Comparison of ENCODE assay signal across 10 cellular contexts in the genomic region with DNA sequence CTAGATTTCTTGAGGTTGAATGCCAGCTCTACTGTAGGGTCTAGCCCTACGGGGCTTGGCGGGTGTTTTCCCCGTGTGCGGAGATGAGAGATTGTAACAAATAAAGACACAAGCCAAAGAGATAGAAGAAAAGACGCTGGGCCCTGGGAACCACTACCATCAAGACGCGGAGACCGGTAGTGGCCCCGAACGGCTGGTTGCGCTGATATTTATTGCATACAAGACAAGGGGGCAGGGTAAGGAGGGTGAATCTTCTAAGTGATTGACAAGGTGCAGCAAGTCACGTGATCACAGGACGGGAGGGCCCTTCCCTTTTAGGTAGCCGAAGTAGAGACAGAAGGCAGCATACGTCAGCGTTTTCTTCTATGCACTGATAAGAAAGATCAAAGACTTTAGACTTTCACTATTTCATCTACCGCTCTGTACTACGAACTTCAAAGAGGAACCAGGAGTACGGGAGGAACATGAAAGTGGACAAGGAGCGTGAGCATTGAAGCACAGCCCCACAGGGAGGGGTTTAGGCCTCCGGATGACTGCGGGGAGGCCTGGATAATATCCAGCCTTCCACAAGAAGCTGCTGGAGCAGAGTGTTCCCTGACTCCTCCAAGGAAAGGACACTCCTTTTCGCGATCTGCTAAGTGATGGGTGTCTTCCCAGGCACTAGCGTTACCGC. TPM values are rescaled to one million over a fixed set of nuclear protein-coding genes. Genes with fewer than 3 reads are reported as not detected.
DNase-seq lines count a peak whose midpoint lies in the region; ATAC-seq, FAIRE-seq and TF ChIP-seq lines count a peak whose summit lies in the region.
"Not testable (repeated sequence)": the region's sequence is repeated elsewhere in the genome, so short reads cannot be mapped to it uniquely, and the experiment has no call there.
"Had no signal": no experiment of that assay in that cellular context is flagged by ENCODE, and none has a peak within 500 bp of the region (broad histone marks: within the 10 kb centered on the region; RNA-seq: fewer than 3 reads in every experiment).

No MANE protein-coding gene starts in this region.

- FAIRE-seq in GM12892 (lab: Jason Lieb, UNC), result peak; percentile 85

- TF ChIP-seq CTCF in epithelial cell of esophagus (IDR thresholded peaks at IDR 0.05; ENCODE audit: insufficient read depth, low read depth, low read length, missing control alignments); right lobe of liver (IDR thresholded peaks at IDR 0.05); uterus (IDR thresholded peaks at IDR 0.05): not testable (repeated sequence)

- not testable (repeated sequence) for H3K36me3 Mint-ChIP-seq in activated CD4-positive, alpha-beta T cell treated with anti-CD3 and anti-CD28 coated beads for 36 hours (ENCODE audit: low read depth); activated naive CD4-positive, alpha-beta T cell treated with anti-CD3 and anti-CD28 coated beads, Interleukin-2, amount 50 U/mL, for 72 hours

- not testable (repeated sequence) for H3K27me3 Mint-ChIP-seq in activated CD4-positive, alpha-beta T cell treated with anti-CD3 and anti-CD28 coated beads for 36 hours

- TF ChIP-seq POLR2A in GM12892 (IDR thresholded peaks at IDR 0.05; ENCODE audit: low read depth, low read length); right lobe of liver (IDR thresholded peaks at IDR 0.05); uterus (IDR thresholded peaks at IDR 0.05): not testable (repeated sequence)

- not testable (repeated sequence) for H3K27me3 ChIP-seq in right lobe of liver
- H3K27me3 ChIP-seq in skeletal muscle tissue (ENCODE audit: control insufficient read depth in 3 of 3, insufficient read depth in 3 of 3, low read length in 3 of 3) (peaks cover 20 to 34% (median 28%) of the 10 kb centered on the region in 3 donors), uterus (peaks cover 0 to 15% of the 10 kb centered on the region in 2 donors)

- not testable (repeated sequence) for H3K9ac ChIP-seq in skeletal muscle tissue (ENCODE audit: low read depth in 1 of 3, low read length in 3 of 3)

- CTCF ChIA-PET in activated CD4-positive, alpha-beta T cell treated with anti-CD3 and anti-CD28 coated beads for 36 hours (lab: Charles Lee), result interaction anchor here (0.6 to 8.3 kb wide), 31 partner anchors 8 to 685 kb away, joined by 3 to 136 read pairs (median 5); a partner anchor contains a TSS

- 10% methylated on average over 22 of the region's 26 CpGs for WGBS in right lobe of liver (ENCODE audit: insufficient coverage, low coverage, low lambda C conversion rate, missing lambda C conversion rate)

- H3K4me3 Mint-ChIP-seq in activated CD4-positive, alpha-beta T cell treated with anti-CD3 and anti-CD28 coated beads for 36 hours, result peak overlapping the region; percentile 68

- not testable (repeated sequence) for H3K36me3 ChIP-seq in right lobe of liver; skeletal muscle tissue (ENCODE audit: control insufficient read depth in 3 of 3, insufficient read depth in 3 of 3, low read length in 3 of 3); uterus

- not testable (repeated sequence) for H3K9me3 Mint-ChIP-seq in activated CD4-positive, alpha-beta T cell treated with anti-CD3 and anti-CD28 coated beads for 36 hours (ENCODE audit: low read depth); activated naive CD4-positive, alpha-beta T cell treated with anti-CD3 and anti-CD28 coated beads, Interleukin-2, amount 50 U/mL, for 72 hours

- intact Hi-C loops in activated CD4-positive, alpha-beta T cell treated with anti-CD3 and anti-CD28 coated beads for 36 hours (cut with DNase I, micrococcal nuclease), result loop anchor here (1.0 to 10.0 kb wide), 12 partner anchors 13 to 798 kb away; a partner anchor contains a TSS
- intact Hi-C loops in right lobe of liver (cut with DNase I); uterus (cut with DNase I; ENCODE audit: low total_unique reads): not testable (repeated sequence)

- H3K4me1 ChIP-seq in right lobe of liver (peaks cover 0 to 48% (median 24%) of the 10 kb centered on the region in 4 donors), skeletal muscle tissue (ENCODE audit: control insufficient read depth in 3 of 3, insufficient read depth in 3 of 3, low read length in 3 of 3) (peaks cover 13 to 20% (median 15%) of the 10 kb centered on the region in 3 donors), uterus (peaks cover 0 to 19% of the 10 kb centered on the region in 2 donors)

- not testable (repeated sequence) for DNase-seq in GM12892 (ENCODE audit: insufficient read length); right lobe of liver
- peak; percentile 73 for DNase-seq in NOMO-1 treated with DMSO at 0.1 percent for 48 hours (lab: John Stamatoyannopoulos, UW; ENCODE audit: unreplicated experiment)
- DNase-seq in activated CD4-positive, alpha-beta T cell treated with anti-CD3 and anti-CD28 coated beads for 36 hours, result peak; percentile 87
- peak; percentile 61 to 80 for DNase-seq in activated naive CD4-positive, alpha-beta T cell treated with anti-CD3 and anti-CD28 coated beads, Interleukin-2, amount 50 U/mL, for 72 hours (ENCODE audit: low spot score in 2 of 2)
- DNase-seq in epithelial cell of esophagus (ENCODE audit: low read depth), result peak; percentile 50
- DNase-seq in uterus, result peak; percentile 58 to 66

- H3K9me3 ChIP-seq in right lobe of liver; skeletal muscle tissue (ENCODE audit: control insufficient read depth in 3 of 3, low read length in 3 of 3); uterus: not testable (repeated sequence)

- H3K27ac ChIP-seq in right lobe of liver, result peak overlapping the region in 2 of 3 donors; percentile 12 to 57
- not testable (repeated sequence) for H3K27ac ChIP-seq in skeletal muscle tissue (ENCODE audit: low read depth, low read length)
- H3K27ac ChIP-seq in uterus, result peak overlapping the region; percentile 64 to 72

- POLR2A ChIA-PET in activated CD4-positive, alpha-beta T cell treated with anti-CD3 and anti-CD28 coated beads for 36 hours (lab: Charles Lee), result interaction anchor here (1.4 to 1.8 kb wide), 2 partner anchors 13 to 173 kb away, joined by 3 to 6 read pairs; a partner anchor contains a TSS

- H3K27ac Mint-ChIP-seq in activated CD4-positive, alpha-beta T cell treated with anti-CD3 and anti-CD28 coated beads for 36 hours, result peak overlapping the region; percentile 59
- H3K27ac Mint-ChIP-seq in activated naive CD4-positive, alpha-beta T cell treated with anti-CD3 and anti-CD28 coated beads, Interleukin-2, amount 50 U/mL, for 72 hours, result peak overlapping the region; percentile 13 to 77

- H3K4me3 ChIP-seq in epithelial cell of esophagus (ENCODE audit: low read length) (peak overlapping the region; percentile 23), right lobe of liver (peak overlapping the region in 2 of 3 donors; percentile 10 to 36), skeletal muscle tissue (ENCODE audit: low read length in 3 of 3) (peak overlapping the region; percentile 19 to 52 (median 29)), uterus (peak overlapping the region; percentile 25 to 27)

- peaks cover 37% of the 10 kb centered on the region for H3K4me1 Mint-ChIP-seq in activated CD4-positive, alpha-beta T cell treated with anti-CD3 and anti-CD28 coated beads for 36 hours

- peak; percentile 8 for ATAC-seq in activated CD4-positive, alpha-beta T cell treated with anti-CD3 and anti-CD28 coated beads for 36 hours
- ATAC-seq in activated naive CD4-positive, alpha-beta T cell treated with anti-CD3 and anti-CD28 coated beads, Interleukin-2, amount 50 U/mL, for 72 hours, result peak; percentile 23 to 28
- not testable (repeated sequence) for ATAC-seq in right lobe of liver

RNA-seq across cellular contexts. Expression of a gene that starts 3.0 kb away (rescaled TPM):
- polyA plus RNA-seq in GM12892 (2012; ENCODE audit: missing spikeins), result 0.57 TPM
- 1 to 10 TPM; 1.2 to 1.5 TPM for total RNA-seq in activated CD4-positive, alpha-beta T cell treated with anti-CD3 and anti-CD28 coated beads for 36 hours
- total RNA-seq in activated naive CD4-positive, alpha-beta T cell treated with anti-CD3 and anti-CD28 coated beads, Interleukin-2, amount 50 U/mL, for 72 hours, result 1 to 10 TPM in 1 of 2 donors, under 1 TPM in 1; 0.30 to 1.1 TPM
- 10 to 100 TPM in 1 of 6 experiments, 1 to 10 TPM in 4, under 1 TPM in 1; 0.84 to 10.2 (median 2.4) TPM for total RNA-seq in right lobe of liver
- total RNA-seq in skeletal muscle tissue, result not detected
- total RNA-seq in uterus, result 1 to 10 TPM in 1 of 4 donors, under 1 TPM in 3; 0.14 to 10.0 (median 0.85) TPM
- total RNA-seq: renal cortical epithelial cell had no signal

RNA-seq across cellular contexts. Expression of a gene that starts 11.0 kb away (rescaled TPM):
- polyA plus RNA-seq in GM12892 (2012; ENCODE audit: missing spikeins), result 2.2 TPM
- 1 to 10 TPM; 8.3 to 9.6 TPM for total RNA-seq in activated CD4-positive, alpha-beta T cell treated with anti-CD3 and anti-CD28 coated beads for 36 hours
- total RNA-seq in activated naive CD4-positive, alpha-beta T cell treated with anti-CD3 and anti-CD28 coated beads, Interleukin-2, amount 50 U/mL, for 72 hours, result 10 to 100 TPM in 1 of 2 donors, 1 to 10 TPM in 1; 5.0 to 10.5 TPM
- 10 to 100 TPM; 14.7 to 66.4 (median 39.5) TPM for total RNA-seq in right lobe of liver
- under 0.01 TPM for total RNA-seq in skeletal muscle tissue
- total RNA-seq in uterus, result 1 to 10 TPM in 1 of 4 donors, under 1 TPM in 1, not detected in 2; 0.51 to 3.4 TPM

RNA-seq across cellular contexts. Expression of a gene that starts 24.0 kb away (rescaled TPM):
- not detected for polyA plus RNA-seq in GM12892 (2012; ENCODE audit: missing spikeins)
- under 1 TPM; 0.27 to 0.46 TPM for total RNA-seq in activated CD4-positive, alpha-beta T cell treated with anti-CD3 and anti-CD28 coated beads for 36 hours
- under 1 TPM; 0.59 to 0.86 TPM for total RNA-seq in activated naive CD4-positive, alpha-beta T cell treated with anti-CD3 and anti-CD28 coated beads, Interleukin-2, amount 50 U/mL, for 72 hours
- total RNA-seq in right lobe of liver (1 to 10 TPM in 5 of 6 experiments, under 1 TPM in 1; 0.71 to 3.5 (median 1.5) TPM), skeletal muscle tissue (13.0 TPM), uterus (10 to 100 TPM in 3 of 4 donors, 1 to 10 TPM in 1; 9.7 to 32.8 (median 22.7) TPM)

RNA-seq across cellular contexts. Expression of a gene that starts 33.2 kb away (rescaled TPM):
- not detected for polyA plus RNA-seq in GM12892 (2012; ENCODE audit: missing spikeins)
- total RNA-seq in activated CD4-positive, alpha-beta T cell treated with anti-CD3 and anti-CD28 coated beads for 36 hours, result not detected
- total RNA-seq in activated naive CD4-positive, alpha-beta T cell treated with anti-CD3 and anti-CD28 coated beads, Interleukin-2, amount 50 U/mL, for 72 hours, result not detected
- total RNA-seq in right lobe of liver (1 to 10 TPM in 4 of 6 experiments, under 1 TPM in 2; 0.77 to 2.6 (median 1.5) TPM), skeletal muscle tissue (1.6 TPM), uterus (1 to 10 TPM in 2 of 4 donors, not detected in 2; 1.5 to 3.5 TPM)
- total RNA-seq: glomerular endothelial cell, renal cortical epithelial cell had no signal

RNA-seq across cellular contexts. Expression of a gene that starts 34.4 kb away (rescaled TPM):
- polyA plus RNA-seq in GM12892 (2012; ENCODE audit: missing spikeins), result 120 TPM
- total RNA-seq in activated CD4-positive, alpha-beta T cell treated with anti-CD3 and anti-CD28 coated beads for 36 hours, result 100 to 1,000 TPM; 112 to 145 TPM
- total RNA-seq in activated naive CD4-positive, alpha-beta T cell treated with anti-CD3 and anti-CD28 coated beads, Interleukin-2, amount 50 U/mL, for 72 hours, result 100 to 1,000 TPM; 127 to 217 TPM
- total RNA-seq in right lobe of liver (100 to 1,000 TPM in 3 of 6 experiments, 10 to 100 TPM in 3; 72.5 to 141 (median 108) TPM), skeletal muscle tissue (20.9 TPM), uterus (100 to 1,000 TPM in 2 of 4 donors, 10 to 100 TPM in 2; 30.8 to 153 (median 101) TPM)
